In the genomic region with DNA sequence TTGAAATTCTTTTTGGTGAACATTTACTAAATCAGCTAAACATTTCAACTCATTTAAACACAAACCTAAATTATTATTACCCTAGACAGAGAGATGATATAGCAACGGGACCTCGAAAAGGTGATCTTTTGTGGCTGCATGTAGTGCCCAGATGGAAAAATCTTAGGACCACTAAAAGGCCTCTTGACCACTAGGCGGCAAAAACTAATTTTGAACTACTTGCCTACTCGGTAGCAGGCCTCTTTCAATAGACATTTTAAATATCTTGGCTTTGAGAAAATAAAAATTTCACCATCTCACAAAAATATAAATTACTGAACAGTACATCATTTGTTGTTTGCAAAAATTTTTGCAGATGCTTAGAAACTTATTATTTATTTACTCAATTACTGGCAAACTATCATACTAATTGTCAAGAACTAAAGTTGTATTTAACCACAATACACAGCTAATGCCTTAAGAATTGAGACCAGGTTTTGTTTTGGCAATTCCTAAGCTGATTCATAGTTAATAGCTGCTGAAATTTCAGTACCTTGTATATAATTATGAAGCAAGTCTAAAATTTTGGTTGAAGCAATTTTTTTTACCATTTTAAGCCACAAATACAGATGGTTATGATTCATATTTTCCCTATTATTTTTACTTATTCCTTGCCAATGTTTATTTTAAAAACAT, we compare ENCODE assay signal across 12 cellular contexts. TPM values are rescaled to one million over a fixed set of nuclear protein-coding genes. Genes with fewer than 3 reads are reported as not detected.
DNase-seq lines count a peak whose midpoint lies in the region; ATAC-seq, FAIRE-seq and TF ChIP-seq lines count a peak whose summit lies in the region.
"Had no signal": no experiment of that assay in that cellular context is flagged by ENCODE, and none has a peak within 500 bp of the region (broad histone marks: within the 10 kb centered on the region; RNA-seq: fewer than 3 reads in every experiment).

No MANE protein-coding gene starts in this region.

- TF ChIP-seq EP300 in GM12878 (IDR thresholded peaks at IDR 0.05; ENCODE audit: borderline replicate concordance in 1 of 2, control insufficient read depth in 1 of 2, low read depth in 2 of 2, low read length in 2 of 2), result no peak

- in situ Hi-C loops in GM12878 (cut with MboI), result no loop called here

- no peak for TF ChIP-seq POLR2A in HCT116 (IDR thresholded peaks at IDR 0.05; ENCODE audit: borderline replicate concordance, extremely low read depth, insufficient read depth, insufficient read length)
- TF ChIP-seq POLR2A in GM12878 (IDR thresholded peaks at IDR 0.05; ENCODE audit: low read depth, low read length), result no peak

- H3K4me2 ChIP-seq in HCT116 (ENCODE audit: low read length) (no peak overlapping the region), GM12878 (ENCODE audit: control insufficient read depth, insufficient read depth) (no peak overlapping the region)

- H3K4me1 ChIP-seq in HCT116 (ENCODE audit: control insufficient read depth in 1 of 2, insufficient read depth in 2 of 2, low read length in 2 of 2), result peaks cover 0 to 7% of the 10 kb centered on the region in 2 experiments; a peak in 1 of 4 replicates
- no peaks in the 10 kb centered on the region for H3K4me1 ChIP-seq in GM12878 (ENCODE audit: control insufficient read depth, insufficient read depth, low read length)
- no peaks in the 10 kb centered on the region for H3K4me1 ChIP-seq in small intestine (ENCODE audit: control insufficient read depth in 2 of 2, insufficient read depth in 1 of 2, low read depth in 1 of 2, low read length in 1 of 2)

- H2AFZ ChIP-seq in HCT116 (ENCODE audit: low read depth, low read length, poor library complexity, severe bottlenecking) (peak overlapping the region; percentile 37), GM12878 (ENCODE audit: control insufficient read depth, low read depth, low read length) (no peak overlapping the region)

- H3K36me3 ChIP-seq in HCT116 (ENCODE audit: control insufficient read depth in 1 of 2, insufficient read depth in 2 of 2, low read length in 2 of 2) (no peaks in the 10 kb centered on the region), GM12878 (ENCODE audit: control insufficient read depth in 2 of 2, insufficient read depth in 2 of 2, low read length in 1 of 2) (no peaks in the 10 kb centered on the region), small intestine (ENCODE audit: control insufficient read depth in 2 of 2, insufficient read depth in 2 of 2, low read length in 2 of 2) (no peaks in the 10 kb centered on the region)

- DNase-seq in A172 (ENCODE audit: low spot score), result peak; percentile 44
- DNase-seq in HCT116 (ENCODE audit: low read depth, low spot score), result peak; percentile 34
- DNase-seq in GM12878 (ENCODE audit: low read depth, low spot score), result no peak
- DNase-seq in left lobe of liver (ENCODE audit: low spot score), result no peak
- no peak for DNase-seq in small intestine
- DNase-seq in medulla oblongata (ENCODE audit: extremely low spot score), result no peak
- DNase-seq: activated CD4-positive, alpha-beta T cell treated with anti-CD3 and anti-CD28 coated beads for 48 hours; CD4-positive, CD25-positive, alpha-beta regulatory T cell; NCI-H146; occipital lobe had no signal

- POLR2A ChIA-PET in HCT116 (lab: Charles Lee), result no interaction called here
- POLR2A ChIA-PET in GM12878 (lab: Charles Lee), result interaction anchor here (0.7 kb wide), 1 partner anchor 8 kb away, joined by 3 read pairs; no protein-coding TSS in a partner anchor

- H3K9ac ChIP-seq in HCT116 (ENCODE audit: low read length) (no peak overlapping the region), GM12878 (ENCODE audit: control insufficient read depth, insufficient read depth, low read length) (no peak overlapping the region)

- no peak for FAIRE-seq in GM12878 (lab: Jason Lieb, UNC)
- no peak for FAIRE-seq in small intestine (lab: Jason Lieb, UNC)

- H3K9me2 ChIP-seq in HCT116 (ENCODE audit: insufficient read depth), result no peaks in the 10 kb centered on the region

- ATAC-seq in HCT116 (peak; percentile 63), GM12878 (peak; percentile 54), left lobe of liver (peak; percentile 24), esophagus mucosa (no peak), HG02571 (IDR thresholded peaks at IDR 0.05; ENCODE audit: unreplicated experiment) (no peak)

- H3K27ac ChIP-seq in HCT116 (ENCODE audit: low read depth, low read length) (no peak overlapping the region), GM12878 (ENCODE audit: control insufficient read depth, insufficient read depth) (no peak overlapping the region), small intestine (ENCODE audit: low read depth in 1 of 2, low read length in 1 of 2) (peak overlapping the region in 1 of 2 donors; percentile 58)

- SMC1A ChIA-PET in GM12878 (lab: Charles Lee; ENCODE audit: uncharacterized antibody, unreplicated experiment), result interaction anchor here (0.8 to 9.9 kb wide), 24 partner anchors 8 to 1484 kb away, joined by 3 to 172 read pairs (median 4); no protein-coding TSS in a partner anchor

- BruUV-seq in HCT116 (replicated peaks; lab: Mats Ljungman, UMichigan) (no TSS peak), GM12878 (replicated peaks; lab: Mats Ljungman, UMichigan) (no TSS peak)

- CTCF ChIA-PET in HCT116 (lab: Charles Lee) (interaction anchor here (0.7 to 5.1 kb wide), 14 partner anchors 9 to 1484 kb away, joined by 3 to 96 read pairs (median 5); a partner anchor contains a TSS), GM12878 (lab: Yijun Ruan, JAX) (interaction anchor here (0.8 to 5.2 kb wide), 35 partner anchors 9 to 469 kb away, joined by 3 to 75 read pairs (median 4); a partner anchor contains a TSS)

- WGBS in GM12878 (ENCODE audit: insufficient coverage, insufficient replicate concordance, low lambda C conversion rate, missing lambda C conversion rate), result 13% methylated on average over 4 of the region's 4 CpGs
- 54 to 73% (median 59%) methylated on average over 4 of the region's 4 CpGs for WGBS in small intestine, 3 donors

- no peaks in the 10 kb centered on the region for H3K27me3 ChIP-seq in HCT116 (ENCODE audit: insufficient read depth, low read length)
- H3K27me3 ChIP-seq in GM12878 (replicated peaks in 1 of 2; ENCODE audit: control insufficient read depth in 2 of 2, insufficient read depth in 2 of 2, low read length in 1 of 2), result no peaks in the 10 kb centered on the region
- H3K27me3 ChIP-seq in small intestine (ENCODE audit: control insufficient read depth in 2 of 2, insufficient read depth in 2 of 2, low read length in 2 of 2), result no peaks in the 10 kb centered on the region

- H3K4me3 ChIP-seq in HCT116 (replicated peaks in 1 of 2; ENCODE audit: low read depth in 1 of 2, low read length in 2 of 2) (no peak overlapping the region), GM12878 (no peak overlapping the region), small intestine (ENCODE audit: low read depth in 1 of 2, low read length in 2 of 2) (no peak overlapping the region)

- TF ChIP-seq CTCF in HCT116 (IDR thresholded peaks at IDR 0.05 in 2 of 3, conservative IDR thresholded peaks at IDR 0.05 in 1 of 3; ENCODE audit: borderline replicate concordance in 1 of 3, insufficient read depth in 1 of 3, low read depth in 2 of 3, low read length in 2 of 3) (peak; percentile 10 to 59 (median 44); a peak in 3 of 6 replicates), GM12878 (IDR thresholded peaks at IDR 0.05 in 2 of 3, conservative IDR thresholded peaks at IDR 0.05 in 1 of 3; ENCODE audit: control insufficient read depth in 2 of 3, extremely low read depth in 1 of 3, insufficient read depth in 1 of 3, low read depth in 3 of 3, low read length in 3 of 3) (peak; percentile 13 to 43 (median 16); a peak in 2 of 6 replicates)

- no peaks in the 10 kb centered on the region for H3K79me2 ChIP-seq in HCT116 (ENCODE audit: insufficient read depth, low read length)
- no peaks in the 10 kb centered on the region for H3K79me2 ChIP-seq in GM12878 (ENCODE audit: control insufficient read depth, insufficient read depth, low read length)

- TF ChIP-seq RAD21 in HCT116 (IDR thresholded peaks at IDR 0.05; ENCODE audit: low read depth), result 0 out of 2 replicates have a peak, but pooled peaks have one; percentile 23
- TF ChIP-seq RAD21 in GM12878 (IDR thresholded peaks at IDR 0.05; ENCODE audit: insufficient read depth, low read depth, low read length), result peak; percentile 12; the same call in 1 of the 2 replicates

- no peaks in the 10 kb centered on the region for H4K20me1 ChIP-seq in HCT116 (ENCODE audit: insufficient read depth)
- H4K20me1 ChIP-seq in GM12878 (ENCODE audit: control insufficient read depth, insufficient read depth), result no peaks in the 10 kb centered on the region

- H3K9me3 ChIP-seq in HCT116 (ENCODE audit: control insufficient read depth in 1 of 2, insufficient read depth in 1 of 2, low read depth in 1 of 2, low read length in 2 of 2), result no peaks in the 10 kb centered on the region
- no peaks in the 10 kb centered on the region for H3K9me3 ChIP-seq in GM12878 (replicated peaks; ENCODE audit: control insufficient read depth, insufficient read depth, low read length)
- no peaks in the 10 kb centered on the region for H3K9me3 ChIP-seq in small intestine (ENCODE audit: control insufficient read depth, low read depth)

- RAD21 ChIA-PET in HCT116 (lab: Charles Lee; ENCODE audit: low non-redundant PET in 1 of 2, low total read pairs in 2 of 2, uncharacterized antibody in 2 of 2, unreplicated experiment in 2 of 2) (interaction anchor here in 1 of 2 experiments (1.5 kb wide), 1 partner anchor 458 kb away, joined by 8 read pairs; no protein-coding TSS in a partner anchor), GM12878 (lab: Charles Lee; ENCODE audit: unreplicated experiment) (interaction anchor here (0.8 to 5.4 kb wide), 18 partner anchors 8 to 779 kb away, joined by 3 to 88 read pairs (median 4); no protein-coding TSS in a partner anchor)

- intact Hi-C loops in HCT116 (cut with micrococcal nuclease) (loop anchor here (2.0 to 10.0 kb wide), 4 partner anchors 216 to 1399 kb away; no protein-coding TSS in a partner anchor), GM12878 (cut with micrococcal nuclease; ENCODE audit: unreplicated experiment) (loop anchor here (2.0 kb wide), 2 partner anchors 217 to 429 kb away; no protein-coding TSS in a partner anchor)

RNA-seq across cellular contexts. Expression of a gene that starts 9.4 kb away (rescaled TPM):
- 563 and 691 TPM in 2 replicates for total RNA-seq in A172 (2014; rRNA removed; shearing (Covaris generic))
- total RNA-seq in HCT116 (2021; ENCODE audit: unreplicated experiment) (1.0 TPM), GM12878 (2014; rRNA removed) (0.11 and 0.16 TPM in 2 replicates), GM12878 (2014; rRNA removed; fragmentation: Illumina TruSeq; extraction: Trizol) (0.04 and 0.09 TPM in 2 replicates), GM12878 (2021) (0.67 and 0.74 TPM in 2 replicates), left lobe of liver (21.6 TPM), esophagus mucosa (43.8 TPM)
- polyA plus RNA-seq in HCT116 (2012), result 0.02 and 0.05 TPM in 2 replicates
- 0.17 TPM in 1 of 2 replicates, not detected in the other for total RNA-seq in GM12878 (2013; cell fraction: nucleolus; rRNA removed)
- polyA plus RNA-seq in GM12878 (2011; ENCODE audit: low read depth), result 0.08 TPM
- polyA plus RNA-seq in GM12878 (2011; rRNA removed) (not detected in 2 replicates), GM12878 (2014; fragmentation: Illumina TruSeq; extraction: Trizol) (0.06 and 0.32 TPM in 2 replicates), GM12878 (2014; fragmentation: Nextera tagmentation; extraction: Ambion mirVana) (under 1 TPM in 1 of 2 experiments, not detected in 1; 0.07 TPM), GM12878 (2014; rRNA removed) (0.09 and 0.11 TPM in 2 replicates), GM12878 (2016; fragmentation: Nextera tagmentation; extraction: Ambion mirVana) (under 1 TPM; 0.16 to 0.27 TPM), small intestine (100 to 1,000 TPM in 1 of 3 donors, 10 to 100 TPM in 1, 1 to 10 TPM in 1; 2.0 to 105 (median 14.3) TPM)
- not detected in 2 replicates for polyA plus RNA-seq in GM12878 (2011; cell fraction: cytosol; rRNA removed)
- polyA plus RNA-seq in GM12878 (2011; cell fraction: nucleus; rRNA removed), result not detected in 2 replicates
- polyA plus RNA-seq in GM12878 (2012), result 0.07 and 0.10 TPM in 2 replicates
- polyA minus RNA-seq in GM12878 (2011; rRNA and poly(A)+ RNA removed), result not detected in 2 replicates
- polyA minus RNA-seq in GM12878 (2011; cell fraction: cytosol; rRNA and poly(A)+ RNA removed), result not detected in 2 replicates
- polyA minus RNA-seq in GM12878 (2011; cell fraction: nucleus; rRNA and poly(A)+ RNA removed), result not detected in 2 replicates
- total RNA-seq: CD4-positive, CD25-positive, alpha-beta regulatory T cell had no signal
- polyA plus RNA-seq: CD4-positive, CD25-positive, alpha-beta regulatory T cell had no signal

Comparison
In these comparisons a context has a peak if more than half of its experiments do, and no peak if none do; other contexts are left out.
1. DNase-seq: peak in A172 (single experiment) and HCT116 (single experiment); none in GM12878 (single experiment), left lobe of liver (single experiment), small intestine (single experiment) and medulla oblongata (single experiment).
2. ATAC-seq: peak in HCT116 (single experiment), GM12878 (single experiment) and left lobe of liver (single experiment); none in esophagus mucosa (single experiment) and HG02571 (single experiment).
3. RNA of a gene that starts 9.4 kb away (total RNA-seq): 563 to 691 TPM in A172; 43.8 TPM in esophagus mucosa (single experiment), 21.6 TPM in left lobe of liver (single experiment), 1.0 TPM in HCT116 (single experiment) and 0.04 to 0.74 TPM in GM12878; every median in the first group is over 10 times any median in the second.